1 cellular context compared by ENCODE assay signal in genomic region chr17:17062356-17062755, GRCh38.
TF ChIP-seq lines count a peak whose summit lies in the region.

No MANE protein-coding gene starts in this region.

TF ChIP-seq in H1, 55 proteins besides CTCF, POLR2A, EP300 and RAD21 (continued from another document):
- TF ChIP-seq TAF7 (optimal IDR thresholded peaks at IDR 0.05; ENCODE audit: borderline replicate concordance, low read depth, low read length) (no peak), RNF2 (IDR thresholded peaks at IDR 0.05; ENCODE audit: borderline replicate concordance, low read depth, low read length, missing control alignments, poor library complexity, severe bottlenecking) (no peak), SP2 (IDR thresholded peaks at IDR 0.05; ENCODE audit: low read length) (no peak), KDM1A (IDR thresholded peaks at IDR 0.05; ENCODE audit: borderline replicate concordance, low read length) (no peak), CREB1 (IDR thresholded peaks at IDR 0.05) (no peak), CTBP2 (IDR thresholded peaks at IDR 0.05; ENCODE audit: borderline replicate concordance, insufficient read depth, insufficient read length, low read length) (no peak), BCL11A (IDR thresholded peaks at IDR 0.05; ENCODE audit: low read depth in 2 of 2, low read length in 2 of 2) (no peak), RXRA (IDR thresholded peaks at IDR 0.05; ENCODE audit: insufficient read depth, low read depth, low read length) (no peak), SP4 (IDR thresholded peaks at IDR 0.05; ENCODE audit: low read length) (no peak), TCF12 (IDR thresholded peaks at IDR 0.05; ENCODE audit: low read depth, low read length) (no peak), JUN (IDR thresholded peaks at IDR 0.05; ENCODE audit: low read depth, low read length) (no peak), BRCA1 (IDR thresholded peaks at IDR 0.05; ENCODE audit: low read depth, low read length) (no peak), HDAC6 (IDR thresholded peaks at IDR 0.05; ENCODE audit: low read depth, low read length) (no peak)
